ENCODE assay signal across 9 cellular contexts in genomic region chr19:6769006-6769637, GRCh38. TPM values are rescaled to one million over a fixed set of nuclear protein-coding genes. Genes with fewer than 3 reads are reported as not detected.
A peak's percentile ranks its signal among the peaks of the same experiment; 100 is the strongest.
DNase-seq lines count a peak whose midpoint lies in the region; ATAC-seq, FAIRE-seq and TF ChIP-seq lines count a peak whose summit lies in the region.
"Had no signal": no experiment of that assay in that cellular context is flagged by ENCODE, and none has a peak within 500 bp of the region (broad histone marks: within the 10 kb centered on the region; RNA-seq: fewer than 3 reads in every experiment).

No MANE protein-coding gene starts in this region.

- 32% methylated on average over 11 of the region's 11 CpGs for WGBS in GM12878 (ENCODE audit: insufficient coverage, insufficient replicate concordance, low lambda C conversion rate, missing lambda C conversion rate)

- H3K4me2 ChIP-seq in GM12878 (ENCODE audit: control insufficient read depth, insufficient read depth) = no peak overlapping the region

- no peak overlapping the region for H2AFZ ChIP-seq in GM12878 (ENCODE audit: control insufficient read depth, low read depth, low read length)

- H3K4me3 ChIP-seq in GM12878 = no peak overlapping the region
- H3K4me3 ChIP-seq in naive thymus-derived CD4-positive, alpha-beta T cell (ENCODE audit: low read length) = no peak overlapping the region

- TF ChIP-seq RAD21 in Ishikawa (IDR thresholded peaks at IDR 0.05; ENCODE audit: low read depth) = peak; percentile 64
- TF ChIP-seq RAD21 in GM12878 (IDR thresholded peaks at IDR 0.05; ENCODE audit: insufficient read depth, low read depth, low read length) = peak; percentile 58

- RAD21 ChIA-PET in GM12878 (lab: Charles Lee; ENCODE audit: unreplicated experiment) = interaction anchor here (1.5 to 8.3 kb wide), 5 partner anchors 31 to 252 kb away, joined by 8 to 98 read pairs (median 10); partner anchors contain the start of gene GPR108

- BruUV-seq in GM12878 (replicated peaks; lab: Mats Ljungman, UMichigan) = no TSS peak

- H3K9me3 Mint-ChIP-seq in naive thymus-derived CD4-positive, alpha-beta T cell = peaks cover 0 to 2% (median 0%) of the 10 kb centered on the region in 11 donors

- TF ChIP-seq CTCF in GM12878 (IDR thresholded peaks at IDR 0.05 in 2 of 3, conservative IDR thresholded peaks at IDR 0.05 in 1 of 3; ENCODE audit: control insufficient read depth in 2 of 3, extremely low read depth in 1 of 3, insufficient read depth in 1 of 3, low read depth in 3 of 3, low read length in 3 of 3) = peak; percentile 25 to 40 (median 31); a peak in 3 of 6 replicates

- SMC1A ChIA-PET in GM12878 (lab: Charles Lee; ENCODE audit: uncharacterized antibody, unreplicated experiment) = interaction anchor here (0.7 to 4.0 kb wide), 13 partner anchors 12 to 300 kb away, joined by 3 to 37 read pairs (median 4); partner anchors contain the start of genes GPR108 and ZNF557

- in situ Hi-C loops in GM12878 (cut with MboI) = no loop called here

- H3K27me3 ChIP-seq in GM12878 (replicated peaks in 1 of 2; ENCODE audit: control insufficient read depth in 2 of 2, insufficient read depth in 2 of 2, low read length in 1 of 2) = no peaks in the 10 kb centered on the region
- H3K27me3 ChIP-seq in naive thymus-derived CD4-positive, alpha-beta T cell (ENCODE audit: control insufficient read depth in 2 of 2, insufficient read depth in 2 of 2, low read length in 2 of 2) = no peaks in the 10 kb centered on the region

- H3K4me1 ChIP-seq in GM12878 (ENCODE audit: control insufficient read depth, insufficient read depth, low read length) = peaks cover 23% of the 10 kb centered on the region
- H3K4me1 ChIP-seq in naive thymus-derived CD4-positive, alpha-beta T cell (ENCODE audit: control insufficient read depth in 2 of 2, insufficient read depth in 2 of 2, low read length in 2 of 2) = peaks cover 23 to 40% of the 10 kb centered on the region in 2 donors

- H3K27me3 Mint-ChIP-seq in naive thymus-derived CD4-positive, alpha-beta T cell = no peaks in the 10 kb centered on the region

- no peak for TF ChIP-seq EP300 in Ishikawa (IDR thresholded peaks at IDR 0.05; ENCODE audit: borderline replicate concordance)
- TF ChIP-seq EP300 in GM12878 (IDR thresholded peaks at IDR 0.05; ENCODE audit: borderline replicate concordance in 1 of 2, control insufficient read depth in 1 of 2, low read depth in 2 of 2, low read length in 2 of 2) = no peak

- no peak for TF ChIP-seq POLR2A in GM12878 (IDR thresholded peaks at IDR 0.05; ENCODE audit: low read depth, low read length)

- FAIRE-seq in GM12878 (lab: Jason Lieb, UNC) = no peak

- peak overlapping the region; percentile 3 to 98 (median 85) for H3K27ac Mint-ChIP-seq in naive thymus-derived CD4-positive, alpha-beta T cell

- no peak overlapping the region for H3K9ac ChIP-seq in GM12878 (ENCODE audit: control insufficient read depth, insufficient read depth, low read length)

- peaks cover 24% of the 10 kb centered on the region for H3K79me2 ChIP-seq in GM12878 (ENCODE audit: control insufficient read depth, insufficient read depth, low read length)

- CTCF ChIA-PET in GM12878 (lab: Yijun Ruan, JAX) = interaction anchor here (0.5 to 7.3 kb wide), 18 partner anchors 9 to 253 kb away, joined by 3 to 79 read pairs (median 4); partner anchors contain the start of genes CD70 and GPR108
- CTCF ChIA-PET in naive thymus-derived CD4-positive, alpha-beta T cell (lab: Charles Lee) = no interaction called here

- H3K9me3 ChIP-seq in GM12878 (replicated peaks; ENCODE audit: control insufficient read depth, insufficient read depth, low read length) = no peaks in the 10 kb centered on the region
- H3K9me3 ChIP-seq in naive thymus-derived CD4-positive, alpha-beta T cell (ENCODE audit: control insufficient read depth in 2 of 3, low read length in 3 of 3) = no peaks in the 10 kb centered on the region

- H3K36me3 Mint-ChIP-seq in naive thymus-derived CD4-positive, alpha-beta T cell = peaks cover 0 to 8% (median 0%) of the 10 kb centered on the region in 5 donors

- no peaks in the 10 kb centered on the region for H3K36me3 ChIP-seq in GM12878 (ENCODE audit: control insufficient read depth in 2 of 2, insufficient read depth in 2 of 2, low read length in 1 of 2)
- H3K36me3 ChIP-seq in naive thymus-derived CD4-positive, alpha-beta T cell (ENCODE audit: control insufficient read depth in 2 of 3, insufficient read depth in 3 of 3, low read length in 3 of 3) = peaks cover 0 to 9% (median 0%) of the 10 kb centered on the region in 3 experiments

- DNase-seq in ELF-1 (ENCODE audit: low read depth, low spot score) = peak; percentile 85
- DNase-seq in GM12878 (ENCODE audit: low read depth, low spot score) = no peak
- DNase-seq in naive thymus-derived CD4-positive, alpha-beta T cell = no peak
- DNase-seq in superior temporal gyrus (ENCODE audit: extremely low spot score) = no peak

- POLR2A ChIA-PET in GM12878 (lab: Charles Lee) = interaction anchor here (0.7 to 3.0 kb wide), 5 partner anchors 32 to 251 kb away, joined by 3 to 19 read pairs (median 5); partner anchors contain the start of gene GPR108
- POLR2A ChIA-PET in naive thymus-derived CD4-positive, alpha-beta T cell (lab: Charles Lee) = interaction anchor here (0.8 to 4.7 kb wide), 5 partner anchors 11 to 300 kb away, joined by 3 to 27 read pairs (median 4); partner anchors contain the start of genes GPR108 and ZNF557

- no peak overlapping the region for H3K27ac ChIP-seq in GM12878 (ENCODE audit: control insufficient read depth, insufficient read depth)
- peak overlapping the region; percentile 91 for H3K27ac ChIP-seq in naive thymus-derived CD4-positive, alpha-beta T cell (ENCODE audit: low read depth, low read length)

- no peaks in the 10 kb centered on the region for H4K20me1 ChIP-seq in GM12878 (ENCODE audit: control insufficient read depth, insufficient read depth)

- H3K4me3 Mint-ChIP-seq in naive thymus-derived CD4-positive, alpha-beta T cell = peak overlapping the region in 1 of 10 donors; percentile 17

- ATAC-seq in GM12878 (no peak), HG03460 (IDR thresholded peaks at IDR 0.05; ENCODE audit: unreplicated experiment) (no peak), GM18502 (IDR thresholded peaks at IDR 0.05; ENCODE audit: poor library complexity, unreplicated experiment) (no peak), HG03378 (IDR thresholded peaks at IDR 0.05; ENCODE audit: unreplicated experiment) (no peak)
- no peak for ATAC-seq in naive thymus-derived CD4-positive, alpha-beta T cell

- peaks cover 28 to 71% (median 60%) of the 10 kb centered on the region in 7 donors for H3K4me1 Mint-ChIP-seq in naive thymus-derived CD4-positive, alpha-beta T cell

- intact Hi-C loops in GM12878 (cut with micrococcal nuclease; ENCODE audit: unreplicated experiment) = loop anchor here (2.0 to 5.0 kb wide), 2 partner anchors 177 to 252 kb away; partner anchors contain the start of gene CD70
- intact Hi-C loops in naive thymus-derived CD4-positive, alpha-beta T cell (cut with micrococcal nuclease) = loop anchor here in 1 of 2 donors (10.0 kb wide), 1 partner anchor 56 kb away; no protein-coding TSS in a partner anchor

RNA-seq across cellular contexts. Expression of gene SH2D3A, which starts 1.9 kb away (rescaled TPM):
- 22.3 and 28.0 TPM in 2 replicates for total RNA-seq in GM12878 (2013; cell fraction: nucleolus; rRNA removed)
- total RNA-seq in GM12878 (2014; rRNA removed) = 16.8 and 20.6 TPM in 2 replicates
- total RNA-seq in GM12878 (2014; rRNA removed; fragmentation: Illumina TruSeq; extraction: Trizol) = 6.0 and 8.7 TPM in 2 replicates
- 18.8 and 20.6 TPM in 2 replicates for total RNA-seq in GM12878 (2021)
- polyA plus RNA-seq in GM12878 (2011; ENCODE audit: low read depth) = 3.4 TPM
- polyA plus RNA-seq in GM12878 (2011; rRNA removed) = 4.9 and 6.6 TPM in 2 replicates
- polyA plus RNA-seq in GM12878 (2011; cell fraction: cytosol; rRNA removed) = 9.7 and 13.5 TPM in 2 replicates
- 23.6 and 26.4 TPM in 2 replicates for polyA plus RNA-seq in GM12878 (2011; cell fraction: nucleus; rRNA removed)
- polyA plus RNA-seq in GM12878 (2012) = 9.2 and 9.4 TPM in 2 replicates
- polyA plus RNA-seq in GM12878 (2014; fragmentation: Illumina TruSeq; extraction: Trizol) = 3.4 and 7.7 TPM in 2 replicates
- 1 to 10 TPM in 1 of 2 experiments, under 1 TPM in 1; 0.77 to 1.4 TPM for polyA plus RNA-seq in GM12878 (2014; fragmentation: Nextera tagmentation; extraction: Ambion mirVana)
- 24.4 and 24.7 TPM in 2 replicates for polyA plus RNA-seq in GM12878 (2014; rRNA removed)
- polyA plus RNA-seq in GM12878 (2016; fragmentation: Nextera tagmentation; extraction: Ambion mirVana) = 10 to 100 TPM; 10.3 to 12.9 TPM
- polyA minus RNA-seq in GM12878 (2011; rRNA and poly(A)+ RNA removed) = 5.2 and 14.0 TPM in 2 replicates
- polyA minus RNA-seq in GM12878 (2011; cell fraction: cytosol; rRNA and poly(A)+ RNA removed) = 2.8 and 4.4 TPM in 2 replicates
- 12.5 and 12.8 TPM in 2 replicates for polyA minus RNA-seq in GM12878 (2011; cell fraction: nucleus; rRNA and poly(A)+ RNA removed)
- total RNA-seq in naive thymus-derived CD4-positive, alpha-beta T cell = 10 to 100 TPM; 27.9 to 64.7 (median 57.4) TPM
- polyA plus RNA-seq in naive thymus-derived CD4-positive, alpha-beta T cell = 10 to 100 TPM; 35.2 to 60.4 TPM
- total RNA-seq: RPMI7951 had no signal

RNA-seq across cellular contexts. Expression of gene VAV1, which starts 3.4 kb away (rescaled TPM):
- total RNA-seq in GM12878 (2013; cell fraction: nucleolus; rRNA removed) = 110 and 115 TPM in 2 replicates
- total RNA-seq in GM12878 (2014; rRNA removed) = 46.4 and 50.7 TPM in 2 replicates
- total RNA-seq in GM12878 (2014; rRNA removed; fragmentation: Illumina TruSeq; extraction: Trizol) = 39.9 and 44.5 TPM in 2 replicates
- total RNA-seq in GM12878 (2021) = 65.4 and 76.8 TPM in 2 replicates
- polyA plus RNA-seq in GM12878 (2011; ENCODE audit: low read depth) = 25.3 TPM
- 21.9 and 36.9 TPM in 2 replicates for polyA plus RNA-seq in GM12878 (2011; rRNA removed)
- polyA plus RNA-seq in GM12878 (2011; cell fraction: cytosol; rRNA removed) = 34.2 and 36.5 TPM in 2 replicates
- polyA plus RNA-seq in GM12878 (2011; cell fraction: nucleus; rRNA removed) = 72.6 and 89.0 TPM in 2 replicates
- 40.7 and 41.8 TPM in 2 replicates for polyA plus RNA-seq in GM12878 (2012)
- polyA plus RNA-seq in GM12878 (2014; fragmentation: Illumina TruSeq; extraction: Trizol) = 31.2 and 47.2 TPM in 2 replicates
- polyA plus RNA-seq in GM12878 (2014; fragmentation: Nextera tagmentation; extraction: Ambion mirVana) = 1 to 10 TPM; 1.6 to 4.3 TPM
- polyA plus RNA-seq in GM12878 (2014; rRNA removed) = 48.5 and 52.7 TPM in 2 replicates
- polyA plus RNA-seq in GM12878 (2016; fragmentation: Nextera tagmentation; extraction: Ambion mirVana) = 10 to 100 TPM; 15.0 to 15.9 TPM
- polyA minus RNA-seq in GM12878 (2011; rRNA and poly(A)+ RNA removed) = 51.5 and 71.1 TPM in 2 replicates
- 14.2 and 18.7 TPM in 2 replicates for polyA minus RNA-seq in GM12878 (2011; cell fraction: cytosol; rRNA and poly(A)+ RNA removed)
- polyA minus RNA-seq in GM12878 (2011; cell fraction: nucleus; rRNA and poly(A)+ RNA removed) = 61.3 and 87.1 TPM in 2 replicates
- 100 to 1,000 TPM in 3 of 5 experiments, 10 to 100 TPM in 2; 90.5 to 132 (median 115) TPM for total RNA-seq in naive thymus-derived CD4-positive, alpha-beta T cell
- polyA plus RNA-seq in naive thymus-derived CD4-positive, alpha-beta T cell = 10 to 100 TPM; 26.2 to 41.4 TPM

RNA-seq across cellular contexts. Expression of gene TRIP10, which starts 29.6 kb away (rescaled TPM):
- 35.0 and 37.1 TPM in 2 replicates for total RNA-seq in GM12878 (2013; cell fraction: nucleolus; rRNA removed)
- total RNA-seq in GM12878 (2014; rRNA removed) = 34.6 and 39.5 TPM in 2 replicates
- total RNA-seq in GM12878 (2014; rRNA removed; fragmentation: Illumina TruSeq; extraction: Trizol) = 28.1 and 28.5 TPM in 2 replicates
- total RNA-seq in GM12878 (2021) = 48.6 and 52.7 TPM in 2 replicates
- 18.9 TPM for polyA plus RNA-seq in GM12878 (2011; ENCODE audit: low read depth)
- polyA plus RNA-seq in GM12878 (2011; rRNA removed) = 30.1 and 44.0 TPM in 2 replicates
- 35.9 and 44.6 TPM in 2 replicates for polyA plus RNA-seq in GM12878 (2011; cell fraction: cytosol; rRNA removed)
- 86.8 and 103 TPM in 2 replicates for polyA plus RNA-seq in GM12878 (2011; cell fraction: nucleus; rRNA removed)
- polyA plus RNA-seq in GM12878 (2012) = 42.0 and 53.2 TPM in 2 replicates
- polyA plus RNA-seq in GM12878 (2014; fragmentation: Illumina TruSeq; extraction: Trizol) = 34.7 and 38.5 TPM in 2 replicates
- polyA plus RNA-seq in GM12878 (2014; fragmentation: Nextera tagmentation; extraction: Ambion mirVana) = 1 to 10 TPM in 1 of 2 experiments, under 1 TPM in 1; 0.79 to 2.2 TPM
- polyA plus RNA-seq in GM12878 (2014; rRNA removed) = 54.5 and 56.3 TPM in 2 replicates
- 10 to 100 TPM; 26.6 to 30.4 TPM for polyA plus RNA-seq in GM12878 (2016; fragmentation: Nextera tagmentation; extraction: Ambion mirVana)
- 18.0 and 29.1 TPM in 2 replicates for polyA minus RNA-seq in GM12878 (2011; rRNA and poly(A)+ RNA removed)
- polyA minus RNA-seq in GM12878 (2011; cell fraction: cytosol; rRNA and poly(A)+ RNA removed) = 17.6 and 19.0 TPM in 2 replicates
- 16.3 and 21.9 TPM in 2 replicates for polyA minus RNA-seq in GM12878 (2011; cell fraction: nucleus; rRNA and poly(A)+ RNA removed)
- 10 to 100 TPM in 1 of 5 experiments, 1 to 10 TPM in 4; 2.9 to 17.4 (median 5.4) TPM for total RNA-seq in naive thymus-derived CD4-positive, alpha-beta T cell
- 1 to 10 TPM in 1 of 2 donors, under 1 TPM in 1; 0.74 to 1.8 TPM for polyA plus RNA-seq in naive thymus-derived CD4-positive, alpha-beta T cell

RNA-seq across cellular contexts. Expression of gene GPR108, which starts 31.7 kb away (rescaled TPM):
- 37.2 and 42.9 TPM in 2 replicates for total RNA-seq in GM12878 (2013; cell fraction: nucleolus; rRNA removed)
- total RNA-seq in GM12878 (2014; rRNA removed) (63.1 and 67.7 TPM in 2 replicates), GM12878 (2014; rRNA removed; fragmentation: Illumina TruSeq; extraction: Trizol) (42.7 and 43.8 TPM in 2 replicates), GM12878 (2021) (64.7 and 71.0 TPM in 2 replicates)
- 17.1 TPM for polyA plus RNA-seq in GM12878 (2011; ENCODE audit: low read depth)
- polyA plus RNA-seq in GM12878 (2011; rRNA removed) (33.6 and 56.2 TPM in 2 replicates), GM12878 (2014; fragmentation: Illumina TruSeq; extraction: Trizol) (28.9 and 56.1 TPM in 2 replicates), GM12878 (2014; fragmentation: Nextera tagmentation; extraction: Ambion mirVana) (10 to 100 TPM in 1 of 2 experiments, 1 to 10 TPM in 1; 4.4 to 17.6 TPM), GM12878 (2014; rRNA removed) (81.1 and 87.2 TPM in 2 replicates), GM12878 (2016; fragmentation: Nextera tagmentation; extraction: Ambion mirVana) (10 to 100 TPM; 57.9 to 63.1 TPM)
- 81.3 and 87.6 TPM in 2 replicates for polyA plus RNA-seq in GM12878 (2011; cell fraction: cytosol; rRNA removed)
- 178 and 218 TPM in 2 replicates for polyA plus RNA-seq in GM12878 (2011; cell fraction: nucleus; rRNA removed)
- polyA plus RNA-seq in GM12878 (2012) = 53.1 and 59.7 TPM in 2 replicates
- polyA minus RNA-seq in GM12878 (2011; rRNA and poly(A)+ RNA removed) = 74.5 TPM in 2 replicates
- 17.3 and 27.0 TPM in 2 replicates for polyA minus RNA-seq in GM12878 (2011; cell fraction: cytosol; rRNA and poly(A)+ RNA removed)
- polyA minus RNA-seq in GM12878 (2011; cell fraction: nucleus; rRNA and poly(A)+ RNA removed) = 32.6 and 40.9 TPM in 2 replicates
- total RNA-seq in naive thymus-derived CD4-positive, alpha-beta T cell = 10 to 100 TPM; 36.1 to 81.6 (median 61.9) TPM
- 10 to 100 TPM; 70.6 to 96.5 TPM for polyA plus RNA-seq in naive thymus-derived CD4-positive, alpha-beta T cell

RNA-seq across cellular contexts. Expression of gene C3, which starts 48.7 kb away (rescaled TPM):
- total RNA-seq in GM12878 (2013; cell fraction: nucleolus; rRNA removed) = 3.1 and 4.3 TPM in 2 replicates
- total RNA-seq in GM12878 (2014; rRNA removed) = 0.28 and 1.6 TPM in 2 replicates
- 0.54 and 1.1 TPM in 2 replicates for total RNA-seq in GM12878 (2014; rRNA removed; fragmentation: Illumina TruSeq; extraction: Trizol)
- 5.9 and 6.7 TPM in 2 replicates for total RNA-seq in GM12878 (2021)
- polyA plus RNA-seq in GM12878 (2011; ENCODE audit: low read depth) = not detected
- polyA plus RNA-seq in GM12878 (2011; rRNA removed) = 1.1 and 1.9 TPM in 2 replicates
- polyA plus RNA-seq in GM12878 (2011; cell fraction: cytosol; rRNA removed) = 1.5 and 1.9 TPM in 2 replicates
- 1.9 and 2.6 TPM in 2 replicates for polyA plus RNA-seq in GM12878 (2011; cell fraction: nucleus; rRNA removed)
- 0.30 and 0.48 TPM in 2 replicates for polyA plus RNA-seq in GM12878 (2012)
- 0.79 and 3.0 TPM in 2 replicates for polyA plus RNA-seq in GM12878 (2014; fragmentation: Illumina TruSeq; extraction: Trizol)
- polyA plus RNA-seq in GM12878 (2014; fragmentation: Nextera tagmentation; extraction: Ambion mirVana) = 1 to 10 TPM in 1 of 2 experiments, under 1 TPM in 1; 0.64 to 2.7 TPM
- 0.95 and 2.2 TPM in 2 replicates for polyA plus RNA-seq in GM12878 (2014; rRNA removed)
- under 1 TPM; 0.20 to 0.25 TPM for polyA plus RNA-seq in GM12878 (2016; fragmentation: Nextera tagmentation; extraction: Ambion mirVana)
- 2.0 and 2.3 TPM in 2 replicates for polyA minus RNA-seq in GM12878 (2011; rRNA and poly(A)+ RNA removed)
- 48.6 and 52.2 TPM in 2 replicates for polyA minus RNA-seq in GM12878 (2011; cell fraction: cytosol; rRNA and poly(A)+ RNA removed)
- polyA minus RNA-seq in GM12878 (2011; cell fraction: nucleus; rRNA and poly(A)+ RNA removed) = 4.1 and 16.8 TPM in 2 replicates
- total RNA-seq in naive thymus-derived CD4-positive, alpha-beta T cell = 1 to 10 TPM in 3 of 5 experiments, under 1 TPM in 2; 0.57 to 3.7 (median 1.8) TPM
- not detected for polyA plus RNA-seq in naive thymus-derived CD4-positive, alpha-beta T cell
